1 cellular context compared by ENCODE assay signal in genomic region chr1:9655127-9655723, GRCh38.
TF ChIP-seq lines count a peak whose summit lies in the region.

No MANE protein-coding gene starts in this region.

TF ChIP-seq in IMR-90, 13 proteins besides CTCF, POLR2A, EP300 and RAD21:
- TF ChIP-seq SMC3 (IDR thresholded peaks at IDR 0.05; ENCODE audit: low read depth, low read length) (no peak), BHLHE40 (IDR thresholded peaks at IDR 0.05; ENCODE audit: low read depth, low read length) (no peak), MAZ (IDR thresholded peaks at IDR 0.05; ENCODE audit: borderline replicate concordance, low read depth, low read length) (no peak), MXI1 (IDR thresholded peaks at IDR 0.05; ENCODE audit: borderline replicate concordance, low read depth, low read length) (no peak), FOS (IDR thresholded peaks at IDR 0.05; ENCODE audit: low read depth, low read length) (no peak), CHD1 (IDR thresholded peaks at IDR 0.05; ENCODE audit: low read depth, low read length) (no peak), CEBPB (IDR thresholded peaks at IDR 0.05; ENCODE audit: low read depth, low read length) (no peak), NFE2L2 (IDR thresholded peaks at IDR 0.05; ENCODE audit: low read depth, low read length) (no peak), USF2 (IDR thresholded peaks at IDR 0.05; ENCODE audit: low read depth, low read length) (no peak), MAFK (IDR thresholded peaks at IDR 0.05; ENCODE audit: low read depth, low read length) (no peak), RFX5 (IDR thresholded peaks at IDR 0.05; ENCODE audit: low read depth, low read length) (no peak), ELK1 (IDR thresholded peaks at IDR 0.05; ENCODE audit: borderline replicate concordance, low read depth, low read length) (no peak), RCOR1 (IDR thresholded peaks at IDR 0.05; ENCODE audit: insufficient replicate concordance, low read length) (no peak)
